1 cellular context compared by ENCODE assay signal in the genomic region with DNA sequence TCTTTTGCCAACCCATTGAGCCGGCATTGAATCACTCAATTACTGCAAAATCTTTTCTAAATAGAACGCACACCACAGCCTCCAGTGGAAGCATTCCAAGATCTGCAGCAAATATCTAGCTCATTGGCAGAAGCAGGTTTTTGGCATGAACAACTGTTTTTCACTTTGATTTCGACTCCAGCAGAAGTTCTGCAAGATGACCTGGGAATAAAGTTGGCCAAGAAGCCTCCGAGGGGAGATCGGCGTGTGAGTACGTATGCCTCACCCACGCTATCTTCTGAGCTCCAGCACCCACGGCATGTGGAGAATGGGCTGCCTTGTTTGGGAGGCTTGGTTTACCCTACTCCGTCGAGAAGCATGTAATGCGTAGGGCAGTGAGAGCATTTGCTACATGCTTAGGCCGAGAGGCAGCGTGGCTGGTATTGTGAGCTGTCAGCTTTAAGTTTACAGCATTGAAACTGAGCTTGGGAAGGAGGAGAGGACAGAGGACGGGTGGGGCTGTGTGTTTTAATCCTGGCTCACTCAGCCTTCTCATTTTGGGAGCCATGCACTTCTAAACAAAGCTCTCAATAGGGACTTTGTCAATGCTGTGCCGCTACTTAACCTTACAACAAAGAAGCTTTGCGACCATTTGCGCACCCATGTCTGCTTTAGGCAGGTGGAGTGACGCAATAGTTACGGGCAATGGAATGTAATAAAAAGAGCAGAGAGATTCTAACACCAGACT.
TF ChIP-seq lines count a peak whose summit lies in the region.

No MANE protein-coding gene starts in this region.

TF ChIP-seq in GM23338, 12 proteins besides CTCF, POLR2A, EP300 and RAD21 (continued from another document):
- TF ChIP-seq ZNF462 (CRISPR knock-in tag; IDR thresholded peaks at IDR 0.05) (no peak), STAT1 (IDR thresholded peaks at IDR 0.05; ENCODE audit: unreplicated experiment) (no peak), ZNF114 (CRISPR knock-in tag; IDR thresholded peaks at IDR 0.05) (no peak)
